20 cellular contexts compared by ENCODE assay signal in genomic region chr2:239678186-239678490, GRCh38.
"Had no signal": no experiment of that assay in that cellular context is flagged by ENCODE, and none has a peak within 500 bp of the region (broad histone marks: within the 10 kb centered on the region; RNA-seq: fewer than 3 reads in every experiment).

No MANE protein-coding gene starts in this region.

- H3K4me1 Mint-ChIP-seq: naive thymus-derived CD4-positive, alpha-beta T cell had no signal

- H3K27ac ChIP-seq: dorsolateral prefrontal cortex, gastrocnemius medialis, heart right ventricle, neutrophil, ovary, right atrium auricular region, sigmoid colon, skin epidermis, thyroid gland, upper lobe of left lung, uterus had no signal

- H3K27ac Mint-ChIP-seq: naive thymus-derived CD4-positive, alpha-beta T cell; nephron progenitor cell had no signal

- H3K4me3 Mint-ChIP-seq: naive thymus-derived CD4-positive, alpha-beta T cell; nephron progenitor cell had no signal

- H3K4me3 ChIP-seq: dorsolateral prefrontal cortex, gastrocnemius medialis, heart right ventricle, ovary, right atrium auricular region, sigmoid colon, skin epidermis, thyroid gland, upper lobe of left lung, uterus had no signal

- DNase-seq: cortex of kidney; dorsolateral prefrontal cortex; effector CD8-positive, alpha-beta T cell; gastrocnemius medialis; heart right ventricle; hypothalamus; kidney glomerular epithelial cell; mammary epithelial cell; naive thymus-derived CD4-positive, alpha-beta T cell; nephron progenitor cell; ovary; sigmoid colon; stimulated activated CD4-positive, alpha-beta T cell treated with anti-CD3 and anti-CD28 coated beads, Interleukin-4, amount 100 ng/mL, for 4 hours; stimulated activated naive CD4-positive, alpha-beta T cell treated with Interleukin-2 at 50 U/mL for 16 hours; thyroid gland; uterus had no signal

- ATAC-seq: gastrocnemius medialis; naive thymus-derived CD4-positive, alpha-beta T cell had no signal
